In genomic region chr11:73995731-73996130, GRCh38 we compare ENCODE assay signal across 10 cellular contexts. TPM values are rescaled to one million over a fixed set of nuclear protein-coding genes. Genes with fewer than 3 reads are reported as not detected.
A peak's percentile ranks its signal among the peaks of the same experiment; 100 is the strongest.
DNase-seq lines count a peak whose midpoint lies in the region; ATAC-seq and TF ChIP-seq lines count a peak whose summit lies in the region.
"Had no signal": no experiment of that assay in that cellular context is flagged by ENCODE, and none has a peak within 500 bp of the region (broad histone marks: within the 10 kb centered on the region; RNA-seq: fewer than 3 reads in every experiment).

No MANE protein-coding gene starts in this region.

- no peaks in the 10 kb centered on the region for H3K9me3 Mint-ChIP-seq in activated B cell treated with CpG ODN at 0.5 μM for 24 hours
- H3K9me3 Mint-ChIP-seq: H9, nephron progenitor cell had no signal

- peak overlapping the region; percentile 92 for H3K27ac Mint-ChIP-seq in activated B cell treated with CpG ODN at 0.5 μM for 24 hours
- H3K27ac Mint-ChIP-seq: H9 had no signal

- TF ChIP-seq CTCF in activated B cell treated with CpG ODN at 0.5 μM for 24 hours (IDR thresholded peaks at IDR 0.05): no peak
- no peak for TF ChIP-seq CTCF in right atrium auricular region (IDR thresholded peaks at IDR 0.05)
- TF ChIP-seq CTCF in esophagus squamous epithelium (IDR thresholded peaks at IDR 0.05): no peak

- H3K36me3 ChIP-seq in skeletal muscle tissue (ENCODE audit: control insufficient read depth in 3 of 3, insufficient read depth in 3 of 3, low read length in 3 of 3): peaks cover 6 to 9% (median 7%) of the 10 kb centered on the region in 3 donors
- no peaks in the 10 kb centered on the region for H3K36me3 ChIP-seq in right atrium auricular region
- peaks cover 0 to 5% (median 0%) of the 10 kb centered on the region in 3 donors for H3K36me3 ChIP-seq in esophagus squamous epithelium

- intact Hi-C loops in activated B cell treated with CpG ODN at 0.5 μM for 24 hours (cut with micrococcal nuclease) (loop anchor here (1.0 to 5.0 kb wide), 4 partner anchors 12 to 37 kb away; no protein-coding TSS in a partner anchor), esophagus squamous epithelium (cut with DNase I) (no loop called here)

- WGBS in esophagus squamous epithelium, 2 donors: 64 to 68% methylated on average over 2 of the region's 2 CpGs

- peak overlapping the region; percentile 0 for H3K27ac ChIP-seq in skeletal muscle tissue (ENCODE audit: low read depth, low read length)
- no peak overlapping the region for H3K27ac ChIP-seq in right atrium auricular region
- H3K27ac ChIP-seq in esophagus squamous epithelium: peak overlapping the region in 2 of 4 donors; percentile 10 to 29

- no peaks in the 10 kb centered on the region for H3K9me3 ChIP-seq in skeletal muscle tissue (ENCODE audit: control insufficient read depth in 3 of 3, low read length in 3 of 3)
- H3K9me3 ChIP-seq in right atrium auricular region: no peaks in the 10 kb centered on the region
- H3K9me3 ChIP-seq in esophagus squamous epithelium: no peaks in the 10 kb centered on the region

- peaks cover 0 to 4% (median 4%) of the 10 kb centered on the region in 3 donors for H3K4me1 ChIP-seq in skeletal muscle tissue (ENCODE audit: control insufficient read depth in 3 of 3, insufficient read depth in 3 of 3, low read length in 3 of 3)
- H3K4me1 ChIP-seq in right atrium auricular region: no peaks in the 10 kb centered on the region
- H3K4me1 ChIP-seq in esophagus squamous epithelium: no peaks in the 10 kb centered on the region

- H3K27me3 ChIP-seq in skeletal muscle tissue (ENCODE audit: control insufficient read depth in 3 of 3, insufficient read depth in 3 of 3, low read length in 3 of 3): no peaks in the 10 kb centered on the region
- no peaks in the 10 kb centered on the region for H3K27me3 ChIP-seq in right atrium auricular region
- H3K27me3 ChIP-seq in esophagus squamous epithelium: no peaks in the 10 kb centered on the region

- H3K4me3 ChIP-seq in skeletal muscle tissue (ENCODE audit: low read length in 3 of 3) (no peak overlapping the region), right atrium auricular region (no peak overlapping the region), esophagus squamous epithelium (no peak overlapping the region)

- H3K9ac ChIP-seq in skeletal muscle tissue (ENCODE audit: low read depth in 1 of 3, low read length in 3 of 3): no peak overlapping the region

- H3K36me3 Mint-ChIP-seq in activated B cell treated with CpG ODN at 0.5 μM for 24 hours (ENCODE audit: low read depth): peaks cover 3% of the 10 kb centered on the region

- DNase-seq in activated B cell treated with CpG ODN at 0.5 μM for 24 hours (no peak), right atrium auricular region (ENCODE audit: low spot score) (no peak), esophagus squamous epithelium (lab: John Stamatoyannopoulos, UW) (no peak), medulla oblongata (ENCODE audit: extremely low spot score) (no peak)
- DNase-seq: H9, hypothalamus, nephron progenitor cell had no signal

- ATAC-seq in GM18868 (IDR thresholded peaks at IDR 0.05; ENCODE audit: unreplicated experiment) (peak; percentile 45), HG02938 (IDR thresholded peaks at IDR 0.05; ENCODE audit: unreplicated experiment) (peak; percentile 63), activated B cell treated with CpG ODN at 0.5 μM for 24 hours (ENCODE audit: low read depth) (peak; percentile 23)

- H3K27me3 Mint-ChIP-seq in activated B cell treated with CpG ODN at 0.5 μM for 24 hours: no peaks in the 10 kb centered on the region

- TF ChIP-seq POLR2A in esophagus squamous epithelium (IDR thresholded peaks at IDR 0.05): no peak

- peaks cover 92% of the 10 kb centered on the region for H3K4me1 Mint-ChIP-seq in activated B cell treated with CpG ODN at 0.5 μM for 24 hours

- peak overlapping the region; percentile 36 for H3K4me3 Mint-ChIP-seq in activated B cell treated with CpG ODN at 0.5 μM for 24 hours
- H3K4me3 Mint-ChIP-seq: H9, nephron progenitor cell had no signal

- CTCF ChIA-PET in activated B cell treated with CpG ODN at 0.5 μM for 24 hours (lab: Charles Lee): no interaction called here

- POLR2A ChIA-PET in activated B cell treated with CpG ODN at 0.5 μM for 24 hours (lab: Charles Lee): interaction anchor here (1.1 to 17.5 kb wide), 3 partner anchors 9 to 19 kb away, joined by 6 to 425 read pairs (median 10); partner anchors contain the start of gene UCP2

RNA-seq across cellular contexts. Expression of gene UCP2, which starts 13.1 kb away (rescaled TPM):
- total RNA-seq in activated B cell treated with CpG ODN at 0.5 μM for 24 hours (424 and 458 TPM in 2 replicates), skeletal muscle tissue (25.1 TPM), right atrium auricular region (10 to 100 TPM in 1 of 2 donors, 1 to 10 TPM in 1; 8.2 to 13.2 TPM), esophagus squamous epithelium (10 to 100 TPM in 1 of 4 donors, 1 to 10 TPM in 3; 4.0 to 26.7 (median 7.1) TPM)

RNA-seq across cellular contexts. Expression of gene UCP3, which starts 13.2 kb away (rescaled TPM):
- total RNA-seq in activated B cell treated with CpG ODN at 0.5 μM for 24 hours (4.4 and 5.7 TPM in 2 replicates), skeletal muscle tissue (1.6 TPM), right atrium auricular region (1 to 10 TPM in 1 of 2 donors, under 1 TPM in 1; 0.37 to 1.1 TPM), esophagus squamous epithelium (1 to 10 TPM in 1 of 4 donors, under 1 TPM in 2, not detected in 1; 0.53 to 1.5 (median 0.92) TPM)

RNA-seq across cellular contexts. Expression of gene DNAJB13, which starts 44.9 kb away (rescaled TPM):
- total RNA-seq in activated B cell treated with CpG ODN at 0.5 μM for 24 hours (not detected in 2 replicates), skeletal muscle tissue (not detected), right atrium auricular region (not detected), esophagus squamous epithelium (not detected)
- total RNA-seq: H9 had no signal

Comparison
In these comparisons a context has a peak if more than half of its experiments do, and no peak if none do; other contexts are left out.
1. RNA of gene UCP2, which starts 13.1 kb away (total RNA-seq): 424 to 458 TPM in activated B cell treated with CpG ODN at 0.5 μM for 24 hours; 25.1 TPM in skeletal muscle tissue (single experiment), 8.2 to 13.2 TPM in right atrium auricular region and 4.0 to 26.7 TPM in esophagus squamous epithelium; every median in the first group is over 10 times any median in the second.
2. Peak in every context shown above with its lines, with median percentiles within 50 percentile points of each other: ATAC-seq.